Comparison of ENCODE assay signal across 1 cellular context in the genomic region with DNA sequence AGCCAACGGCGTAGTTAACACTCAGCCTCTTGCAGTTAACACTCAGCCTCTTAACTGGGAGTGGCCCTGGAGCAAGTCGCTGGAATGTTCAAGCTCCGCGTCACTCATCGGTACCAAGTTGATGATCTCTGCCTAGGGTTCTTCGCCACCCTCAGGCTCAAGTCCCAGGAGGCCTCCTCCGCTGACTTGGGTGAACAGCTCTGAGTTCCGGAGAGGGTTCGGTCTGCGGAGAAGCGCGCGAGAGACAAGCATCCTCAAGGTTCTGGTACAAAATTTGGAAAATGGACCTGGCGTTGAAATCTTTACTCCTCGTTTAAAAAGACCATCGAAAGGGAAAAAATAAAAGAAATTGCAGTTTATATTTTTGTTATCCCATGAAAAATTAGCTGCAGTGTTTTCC.
TF ChIP-seq lines count a peak whose summit lies in the region.

No MANE protein-coding gene starts in this region.

TF ChIP-seq in HCT116, 20 proteins besides CTCF, POLR2A, EP300 and RAD21 (continued from another document):
- TF ChIP-seq ATF3 (IDR thresholded peaks at IDR 0.05) (no peak), ZBTB33 (IDR thresholded peaks at IDR 0.05; ENCODE audit: extremely low read depth, insufficient replicate concordance, low read length) (no peak), ZNF274 (IDR thresholded peaks at IDR 0.05; ENCODE audit: low read depth, low read length) (no peak)
